ENCODE assay signal across 11 cellular contexts in the genomic region with DNA sequence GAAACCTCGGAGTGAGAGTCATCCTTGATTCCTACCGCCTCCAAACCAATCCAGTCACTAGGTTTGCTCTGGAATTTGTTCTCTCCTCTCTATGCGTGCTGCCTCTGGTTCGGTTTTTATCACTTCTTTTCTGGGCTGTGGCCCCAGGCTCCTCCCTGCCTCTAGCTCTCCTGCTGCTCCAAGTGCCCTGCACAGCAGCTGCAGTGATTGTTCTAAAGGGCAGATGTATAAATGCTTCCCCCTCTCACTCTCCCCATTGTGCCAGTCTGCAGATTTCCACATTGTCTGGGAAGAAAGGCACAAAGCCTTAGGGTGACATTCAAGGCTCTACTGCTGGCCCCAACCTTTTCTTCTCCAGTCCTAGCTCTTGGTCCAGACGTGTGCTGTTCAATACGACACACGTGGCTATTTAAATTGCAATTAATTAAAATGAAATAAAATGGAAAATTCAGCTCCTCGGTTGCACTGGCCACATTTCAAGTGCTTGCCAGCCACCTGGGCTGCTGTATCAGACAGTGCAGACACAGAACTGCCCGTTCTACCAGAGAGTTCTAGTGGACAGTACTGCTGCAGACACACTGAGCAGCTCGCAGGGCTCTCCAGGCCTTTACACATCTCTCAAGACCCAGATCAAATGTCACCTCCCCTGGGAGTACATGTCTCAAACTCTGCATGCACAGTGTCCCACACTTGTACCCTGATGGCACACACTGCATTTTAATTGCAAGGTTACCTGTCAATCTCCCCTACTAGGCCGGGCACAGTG. TPM values are rescaled to one million over a fixed set of nuclear protein-coding genes. Genes with fewer than 3 reads are reported as not detected.
DNase-seq lines count a peak whose midpoint lies in the region; ATAC-seq lines count a peak whose summit lies in the region.
"Had no signal": no experiment of that assay in that cellular context is flagged by ENCODE, and none has a peak within 500 bp of the region (broad histone marks: within the 10 kb centered on the region; RNA-seq: fewer than 3 reads in every experiment).

No MANE protein-coding gene starts in this region.

- ATAC-seq in GM21737 (IDR thresholded peaks at IDR 0.05; ENCODE audit: unreplicated experiment) (no peak), GM21515 (IDR thresholded peaks at IDR 0.05; ENCODE audit: unreplicated experiment) (no peak), HG02623 (IDR thresholded peaks at IDR 0.05; ENCODE audit: unreplicated experiment) (no peak)

- no peaks in the 10 kb centered on the region for H3K27me3 ChIP-seq in ectodermal cell (ENCODE audit: control insufficient read depth, insufficient read depth, low read length, poor library complexity, severe bottlenecking)
- H3K27me3 ChIP-seq in GM23248 (replicated peaks; ENCODE audit: insufficient read depth) = no peaks in the 10 kb centered on the region
- H3K27me3 ChIP-seq: stomach had no signal

- no peaks in the 10 kb centered on the region for H3K9me3 ChIP-seq in ectodermal cell (ENCODE audit: control insufficient read depth, low read length)
- H3K9me3 ChIP-seq in GM23248 (ENCODE audit: low read depth) = no peaks in the 10 kb centered on the region
- H3K9me3 ChIP-seq: prostate gland, stomach had no signal

- no peaks in the 10 kb centered on the region for H3F3A ChIP-seq in GM23248 (ENCODE audit: insufficient read depth)

- DNase-seq in G401 (ENCODE audit: low spot score) = peak; percentile 82
- DNase-seq in NCI-H345 treated with DMSO at 0.1 percent for 48 hours (lab: John Stamatoyannopoulos, UW; ENCODE audit: unreplicated experiment) = peak; percentile 83
- peak in 35 of 56 donors; percentile 7 to 67 (median 45) for DNase-seq in nucleus accumbens (lab: John Stamatoyannopoulos, UW)
- no peak for DNase-seq in GM23248
- DNase-seq: stomach, T-helper 1 cell had no signal

- no peak overlapping the region for H3K4me2 ChIP-seq in GM23248 (ENCODE audit: unreplicated experiment)

- no peaks in the 10 kb centered on the region for H4K20me1 ChIP-seq in GM23248 (ENCODE audit: insufficient read depth)

- H3K36me3 ChIP-seq in ectodermal cell (ENCODE audit: control insufficient read depth, insufficient read depth, low read length) (no peaks in the 10 kb centered on the region), GM23248 (ENCODE audit: low read depth) (no peaks in the 10 kb centered on the region)
- H3K36me3 ChIP-seq: prostate gland had no signal

- WGBS in ectodermal cell, 2 experiments = 56 to 65% methylated on average over 11 of the region's 11 CpGs
- 54 to 58% methylated on average over 10 to 11 of the region's 11 CpGs for WGBS in GM23248 (ENCODE audit: low coverage in 1 of 2, low lambda C conversion rate in 2 of 2, missing lambda C conversion rate in 2 of 2), 2 experiments

- H3K4me1 ChIP-seq in ectodermal cell (ENCODE audit: control insufficient read depth, insufficient read depth, low read length) (peaks cover 19% of the 10 kb centered on the region), GM23248 (ENCODE audit: insufficient read depth) (no peaks in the 10 kb centered on the region)
- H3K4me1 ChIP-seq: prostate gland had no signal

- no peaks in the 10 kb centered on the region for H3K9me2 ChIP-seq in GM23248 (ENCODE audit: insufficient read depth)

- peak overlapping the region; percentile 13 for H3K27ac ChIP-seq in ectodermal cell (ENCODE audit: insufficient read depth, low read depth, low read length, poor library complexity, severe bottlenecking)
- H3K27ac ChIP-seq in GM23248 = no peak overlapping the region
- H3K27ac ChIP-seq: prostate gland, stomach had no signal

- no peak overlapping the region for H2AFZ ChIP-seq in GM23248

- H3K4me3 ChIP-seq in ectodermal cell (ENCODE audit: insufficient read depth, low read depth, low read length) (no peak overlapping the region), GM23248 (no peak overlapping the region)
- H3K4me3 ChIP-seq: prostate gland, stomach had no signal

- in situ Hi-C loops in G401 (cut with HindIII; ENCODE audit: low sequenced_read_pairs) (no loop called here), GM23248 (cut with MboI) (no loop called here)

- no peaks in the 10 kb centered on the region for H3K79me2 ChIP-seq in GM23248 (ENCODE audit: insufficient read depth)

- H3K9ac ChIP-seq in GM23248 = no peak overlapping the region

RNA-seq across cellular contexts. Expression of gene TRIM62, which starts 12.4 kb away (rescaled TPM):
- total RNA-seq in G401 (2014; rRNA removed; shearing (Covaris generic)) = 1.5 and 1.7 TPM in 2 replicates
- 4.8 TPM for polyA plus RNA-seq in ectodermal cell (2013, experiment 1 of 4)
- 4.7 TPM for polyA plus RNA-seq in ectodermal cell (2013, experiment 2 of 4)
- 5.6 TPM for polyA plus RNA-seq in ectodermal cell (2013, experiment 3 of 4)
- 4.0 TPM for polyA plus RNA-seq in ectodermal cell (2013, experiment 4 of 4)
- total RNA-seq in GM23248 (2014; rRNA removed; shearing (Covaris generic)) = 2.0 and 2.6 TPM in 2 replicates
- 1.5 and 2.0 TPM in 2 replicates for polyA plus RNA-seq in GM23248 (2016; fragmentation: Nextera tagmentation; extraction: Ambion mirVana)
